ENCODE assay signal across 28 cellular contexts in the genomic region with DNA sequence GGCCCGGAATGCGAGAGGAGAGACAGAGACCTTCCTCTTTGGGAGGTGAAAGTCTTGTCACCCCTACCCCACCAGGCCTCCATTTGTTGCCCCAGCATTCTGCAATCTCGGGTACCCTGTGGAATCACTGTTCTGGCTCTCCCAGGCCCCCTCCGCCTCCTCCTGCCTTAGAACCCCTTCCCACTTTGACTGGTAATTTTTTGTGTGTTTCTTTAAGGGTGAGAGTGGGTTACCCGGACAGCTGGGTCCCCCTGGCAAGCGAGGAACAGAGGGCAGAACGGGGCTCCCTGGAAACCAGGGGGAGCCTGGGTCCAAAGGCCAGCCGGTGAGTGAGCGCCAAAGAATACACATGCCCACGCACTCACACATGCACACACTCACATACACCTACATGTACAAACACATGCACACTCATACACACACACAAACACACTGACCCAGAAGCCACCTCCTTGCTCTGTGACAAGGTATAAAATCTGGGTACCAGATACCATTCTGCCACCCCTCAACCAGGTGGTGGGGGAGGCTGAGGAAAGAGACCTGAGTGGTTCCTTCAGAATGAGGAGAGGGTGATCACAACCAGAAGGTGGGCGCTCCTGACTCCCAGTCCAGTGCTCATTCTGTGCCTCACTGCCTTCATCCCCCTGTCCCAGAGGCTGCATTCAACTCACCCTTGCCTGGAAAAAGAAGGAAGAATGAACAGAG. TPM values are rescaled to one million over a fixed set of nuclear protein-coding genes. Genes with fewer than 3 reads are reported as not detected.
DNase-seq lines count a peak whose midpoint lies in the region; TF ChIP-seq lines count a peak whose summit lies in the region.
"Had no signal": no experiment of that assay in that cellular context is flagged by ENCODE, and none has a peak within 500 bp of the region (broad histone marks: within the 10 kb centered on the region; RNA-seq: fewer than 3 reads in every experiment).

No MANE protein-coding gene starts in this region.

- no peak overlapping the region for H3K23ac ChIP-seq in H9 (ENCODE audit: insufficient read length, low read depth, low read length)

- no peak overlapping the region for H2BK15ac ChIP-seq in H9 (ENCODE audit: low read depth, low read length)

- H3K4ac ChIP-seq in H9 (ENCODE audit: low read depth, low read length), result no peak overlapping the region

- H2AK5ac ChIP-seq in H9 (ENCODE audit: insufficient read length, low read length), result no peak overlapping the region

- no peak overlapping the region for H2BK12ac ChIP-seq in H9 (ENCODE audit: insufficient read length, low read depth, low read length)

- H2BK20ac ChIP-seq in H9 (ENCODE audit: low read depth, low read length, poor library complexity, severe bottlenecking), result no peak overlapping the region

- no peak overlapping the region for H3K4me2 ChIP-seq in H9 (ENCODE audit: insufficient read depth, insufficient read length, low read length)

- H3T11ph ChIP-seq in H9 (ENCODE audit: low read length), result no peak overlapping the region

- intact Hi-C loops in spleen (cut with DNase I; ENCODE audit: low total_unique reads), result loop anchor here (10.0 kb wide), 1 partner anchor 207 kb away; no protein-coding TSS in a partner anchor
- intact Hi-C loops in MCF 10A (cut with micrococcal nuclease), result loop anchor here (1.0 kb wide), 3 partner anchors 137 to 210 kb away; partner anchors contain the start of gene COL27A1

- no peaks in the 10 kb centered on the region for H3K27me3 Mint-ChIP-seq in H9 (ENCODE audit: low read depth)
- H3K27me3 Mint-ChIP-seq in MCF 10A (ENCODE audit: insufficient read depth, unreplicated experiment), result no peaks in the 10 kb centered on the region

- TF ChIP-seq CTCF in H9 (conservative IDR thresholded peaks at IDR 0.05) (no peak), spleen (IDR thresholded peaks at IDR 0.05 in 8 of 11, conservative IDR thresholded peaks at IDR 0.05 in 3 of 11) (no peak), MCF 10A (IDR thresholded peaks at IDR 0.05; ENCODE audit: unreplicated experiment) (no peak)

- no peak overlapping the region for H3K56ac ChIP-seq in H9 (ENCODE audit: insufficient read length, low read depth, low read length)

- H4K91ac ChIP-seq in H9 (ENCODE audit: insufficient read length, low read depth, low read length), result no peak overlapping the region

- no peak overlapping the region for H2BK5ac ChIP-seq in H9 (ENCODE audit: insufficient read length, low read length)

- H3K14ac ChIP-seq in H9 (ENCODE audit: insufficient read depth, low read length), result no peak overlapping the region

- POLR2A ChIA-PET in MCF 10A (lab: Yijun Ruan, JAX), result interaction anchor here (0.7 to 1.4 kb wide), 2 partner anchors 62 to 185 kb away, joined by 3 read pairs; no protein-coding TSS in a partner anchor

- H4K5ac ChIP-seq in H9 (ENCODE audit: insufficient read length, low read depth, low read length), result no peak overlapping the region

- no peaks in the 10 kb centered on the region for H4K20me1 ChIP-seq in H9 (ENCODE audit: control insufficient read depth, insufficient read depth, insufficient read length)

- H3K4me1 Mint-ChIP-seq in H9 (peaks cover 11 to 16% of the 10 kb centered on the region in 2 experiments), MCF 10A (ENCODE audit: insufficient read depth, unreplicated experiment) (peaks cover 9% of the 10 kb centered on the region)

- H3K23me2 ChIP-seq in H9 (ENCODE audit: insufficient read length, low read depth, low read length, poor library complexity, severe bottlenecking), result no peaks in the 10 kb centered on the region

- H4K8ac ChIP-seq in H9 (replicated peaks; ENCODE audit: insufficient read length, low read depth, low read length), result no peak overlapping the region

- H3K9me3 ChIP-seq in H9 (ENCODE audit: control insufficient read depth, low read depth, low read length), result peaks cover 5% of the 10 kb centered on the region
- H3K9me3 ChIP-seq in spleen, result peaks cover 0 to 30% (median 27%) of the 10 kb centered on the region in 8 donors

- no TSS peak for BruUV-seq in MCF 10A (replicated peaks; lab: Mats Ljungman, UMichigan)

- whole genome bisulfite sequencing in H9 (ENCODE audit: extremely low coverage, insufficient read length, low lambda C conversion rate), result no CpG with 5 or more reads among the region's 11 CpGs
- WGBS in spleen, 5 donors, result 83 to 89% (median 87%) methylated on average over 11 of the region's 11 CpGs

- H3K27ac Mint-ChIP-seq in H9, result no peak overlapping the region; a peak in 1 of 7 replicates
- H3K27ac Mint-ChIP-seq in MCF 10A (ENCODE audit: low read depth, unreplicated experiment), result no peak overlapping the region
- H3K27ac Mint-ChIP-seq: activated naive CD4-positive, alpha-beta T cell treated with anti-CD3 and anti-CD28 coated beads, Interleukin-2, amount 50 U/mL, for 72 hours had no signal

- TF ChIP-seq POLR2A in spleen (IDR thresholded peaks at IDR 0.05), result no peak

- H2AFZ ChIP-seq in H9 (ENCODE audit: low read length), result no peak overlapping the region

- no peak overlapping the region for H3K18ac ChIP-seq in H9 (ENCODE audit: insufficient read length, low read depth, low read length)

- H2BK120ac ChIP-seq in H9 (ENCODE audit: low read depth, low read length, poor library complexity, severe bottlenecking), result no peak overlapping the region

- H3K27me3 ChIP-seq in H9 (ENCODE audit: insufficient read depth, low read length) (no peaks in the 10 kb centered on the region), spleen (replicated peaks in 1 of 7) (peaks cover 0 to 12% (median 0%) of the 10 kb centered on the region in 7 donors)

- H3K36me3 Mint-ChIP-seq in H9 (ENCODE audit: insufficient read depth in 1 of 3, low read depth in 3 of 3), result peaks cover 29 to 40% (median 37%) of the 10 kb centered on the region in 3 experiments
- peaks cover 6% of the 10 kb centered on the region for H3K36me3 Mint-ChIP-seq in MCF 10A (ENCODE audit: insufficient read depth, unreplicated experiment)

- DNase-seq in activated CD4-positive, CD25-positive, alpha-beta regulatory T cell treated with anti-CD3 and anti-CD28 coated beads, Interleukin-2, amount 50 U/mL, for 72 hours, result peak; percentile 9
- DNase-seq in activated CD4-positive, CD25-positive, alpha-beta regulatory T cell (lab: John Stamatoyannopoulos, UW), result no peak
- peak; percentile 10 for DNase-seq in H9
- DNase-seq in ecto neural progenitor cell (ENCODE audit: low spot score), result peak; percentile 33
- peak; percentile 38 for DNase-seq in spleen
- no peak for DNase-seq in MCF 10A (ENCODE audit: unreplicated experiment)
- DNase-seq in effector CD8-positive, alpha-beta T cell (lab: John Stamatoyannopoulos, UW), result no peak
- DNase-seq in SHP77 treated with DMSO at 0.1 percent for 48 hours (lab: John Stamatoyannopoulos, UW), result no peak
- DNase-seq: activated CD4-positive, alpha-beta T cell treated with anti-CD3 and anti-CD28 coated beads for 48 hours; GOT3; Karpas-422; NCI-H1436; NCI-H345; NCI-H748 treated with DMSO at 0.1 percent for 48 hours; stimulated activated CD4-positive, alpha-beta T cell treated with anti-CD3 and anti-CD28 coated beads, Interleukin-2, amount 100 ng/mL, for 48 hours; T-helper 17 cell had no signal

- H3K79me2 ChIP-seq in H9 (ENCODE audit: insufficient read depth, low read length), result no peaks in the 10 kb centered on the region

- no peak overlapping the region for H3K4me3 ChIP-seq in spleen
- H3K4me3 ChIP-seq: GM12878 had no signal

- H3K9ac ChIP-seq in H9 (ENCODE audit: extremely low read depth, insufficient read length, low read length), result no peak overlapping the region

- peaks cover 15 to 18% of the 10 kb centered on the region in 2 experiments; a peak in 4 of 5 replicates for H3K9me3 Mint-ChIP-seq in H9
- peaks cover 9% of the 10 kb centered on the region for H3K9me3 Mint-ChIP-seq in MCF 10A (ENCODE audit: unreplicated experiment)
- H3K9me3 Mint-ChIP-seq: central memory CD8-positive, alpha-beta T cell; natural killer cell treated with Interleukin-12 subunit alpha and Interleukin-12 subunit beta and Interleukin-15 and Interleukin-18, amount 100 ng/mL, for 72 hours had no signal

- H3K27ac ChIP-seq in H9 (ENCODE audit: insufficient read length, low read depth, low read length) (no peak overlapping the region), spleen (no peak overlapping the region)
- H3K27ac ChIP-seq: 22Rv1, RWPE1 had no signal

- CTCF ChIA-PET in MCF 10A (lab: Yijun Ruan, JAX), result interaction anchor here (0.6 to 8.7 kb wide), 29 partner anchors 8 to 1601 kb away, joined by 3 to 160 read pairs (median 4); partner anchors contain the start of genes COL27A1 and KIF12

- H3K79me1 ChIP-seq in H9 (ENCODE audit: insufficient read depth, low read depth, low read length, poor library complexity, severe bottlenecking), result no peaks in the 10 kb centered on the region

- H3K4me1 ChIP-seq in H9 (ENCODE audit: insufficient read depth, low read length) (0 out of 2 replicates have a peak, but pooled peaks cover 3% of the 10 kb centered on the region), spleen (peaks cover 0 to 15% (median 4%) of the 10 kb centered on the region in 6 donors)

- H3K4me3 Mint-ChIP-seq in H9, result no peak overlapping the region
- H3K4me3 Mint-ChIP-seq in MCF 10A (ENCODE audit: unreplicated experiment), result no peak overlapping the region
- H3K4me3 Mint-ChIP-seq: central memory CD8-positive, alpha-beta T cell; natural killer cell treated with Interleukin-12 subunit alpha and Interleukin-12 subunit beta and Interleukin-15 and Interleukin-18, amount 100 ng/mL, for 72 hours had no signal

- H3K36me3 ChIP-seq in spleen, result no peaks in the 10 kb centered on the region

RNA-seq across cellular contexts. Expression of gene ORM1, which starts 30.9 kb away (rescaled TPM):
- total RNA-seq in H9 (2021) (4.0 and 4.4 TPM in 2 replicates), spleen (10 to 100 TPM in 2 of 7 donors, 1 to 10 TPM in 4, under 1 TPM in 1; 0.95 to 13.6 (median 6.2) TPM), MCF 10A (2022) (not detected in 2 replicates)
- 1 to 10 TPM in 2 of 3 donors, under 1 TPM in 1; 0.99 to 2.0 (median 1.7) TPM for polyA plus RNA-seq in spleen
- total RNA-seq: activated naive CD4-positive, alpha-beta T cell treated with anti-CD3 and anti-CD28 coated beads, Interleukin-2, amount 50 U/mL, for 72 hours; Daoy; dermis microvascular lymphatic vessel endothelial cell; endothelial cell of umbilical vein; lower leg skin; mononuclear cell; natural killer cell treated with Interleukin-12 subunit alpha and Interleukin-12 subunit beta and Interleukin-15 and Interleukin-18, amount 100 ng/mL, for 72 hours; renal cortical epithelial cell; T-helper 17 cell had no signal
- polyA plus RNA-seq: endothelial cell of umbilical vein, GM12878 had no signal

RNA-seq across cellular contexts. Expression of gene ORM2, which starts 37.6 kb away (rescaled TPM):
- 1.2 and 1.4 TPM in 2 replicates for total RNA-seq in H9 (2021)
- under 1 TPM in 2 of 7 donors, not detected in 5; 0.57 to 0.93 TPM for total RNA-seq in spleen
- polyA plus RNA-seq in spleen, result under 1 TPM in 2 of 3 donors, not detected in 1; 0.13 to 0.18 TPM
- total RNA-seq in MCF 10A (2022), result not detected in 2 replicates
- total RNA-seq: activated naive CD4-positive, alpha-beta T cell treated with anti-CD3 and anti-CD28 coated beads, Interleukin-2, amount 50 U/mL, for 72 hours; Daoy; dermis microvascular lymphatic vessel endothelial cell; endothelial cell of umbilical vein; lower leg skin; mononuclear cell; natural killer cell treated with Interleukin-12 subunit alpha and Interleukin-12 subunit beta and Interleukin-15 and Interleukin-18, amount 100 ng/mL, for 72 hours; renal cortical epithelial cell; T-helper 17 cell had no signal
- polyA plus RNA-seq: endothelial cell of umbilical vein, GM12878 had no signal

Comparison
In these comparisons a context has a peak if more than half of its experiments do, and no peak if none do; other contexts are left out.
1. DNase-seq: peak in activated CD4-positive, CD25-positive, alpha-beta regulatory T cell treated with anti-CD3 and anti-CD28 coated beads, Interleukin-2, amount 50 U/mL, for 72 hours (single experiment), H9 (single experiment), ecto neural progenitor cell (single experiment) and spleen (single experiment); none in activated CD4-positive, CD25-positive, alpha-beta regulatory T cell (0 of 4), MCF 10A (single experiment), effector CD8-positive, alpha-beta T cell (single experiment) and SHP77 treated with DMSO at 0.1 percent for 48 hours (single experiment).